1 cellular context compared by ENCODE assay signal in the genomic region with DNA sequence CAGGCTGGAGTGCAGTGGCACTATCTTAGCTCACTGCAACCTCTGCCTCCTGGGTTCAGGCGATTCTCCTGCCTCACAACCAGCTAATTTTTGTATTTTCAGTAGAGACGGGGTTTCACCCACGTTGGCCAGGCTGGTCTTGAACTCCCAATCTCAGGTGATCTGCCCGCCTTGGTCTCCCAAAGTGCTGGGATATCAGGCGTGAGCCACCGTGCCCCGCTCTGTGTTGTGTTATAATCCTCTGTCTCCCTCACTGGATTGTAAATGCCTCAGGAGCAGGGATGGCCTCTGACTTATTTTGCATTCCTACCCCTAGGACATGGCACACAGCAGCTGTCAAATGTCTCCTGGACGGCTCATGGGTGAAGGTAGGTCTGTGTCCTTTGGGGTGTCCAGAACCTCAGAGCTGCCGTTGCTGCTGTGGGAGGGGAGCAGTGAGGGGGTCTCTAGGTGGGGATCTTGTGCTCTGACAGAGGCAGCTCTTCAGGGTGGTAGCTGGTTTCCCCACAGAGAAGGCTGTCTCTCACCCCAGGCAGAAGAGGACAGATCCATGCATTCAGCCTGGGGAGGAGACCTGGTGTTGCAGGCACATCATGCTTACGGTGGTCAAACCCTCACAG.
TF ChIP-seq lines count a peak whose summit lies in the region.

No MANE protein-coding gene starts in this region.

TF ChIP-seq in WTC11, 78 proteins besides CTCF, POLR2A, EP300 and RAD21 (continued from another document):
- TF ChIP-seq, protein P1, sequence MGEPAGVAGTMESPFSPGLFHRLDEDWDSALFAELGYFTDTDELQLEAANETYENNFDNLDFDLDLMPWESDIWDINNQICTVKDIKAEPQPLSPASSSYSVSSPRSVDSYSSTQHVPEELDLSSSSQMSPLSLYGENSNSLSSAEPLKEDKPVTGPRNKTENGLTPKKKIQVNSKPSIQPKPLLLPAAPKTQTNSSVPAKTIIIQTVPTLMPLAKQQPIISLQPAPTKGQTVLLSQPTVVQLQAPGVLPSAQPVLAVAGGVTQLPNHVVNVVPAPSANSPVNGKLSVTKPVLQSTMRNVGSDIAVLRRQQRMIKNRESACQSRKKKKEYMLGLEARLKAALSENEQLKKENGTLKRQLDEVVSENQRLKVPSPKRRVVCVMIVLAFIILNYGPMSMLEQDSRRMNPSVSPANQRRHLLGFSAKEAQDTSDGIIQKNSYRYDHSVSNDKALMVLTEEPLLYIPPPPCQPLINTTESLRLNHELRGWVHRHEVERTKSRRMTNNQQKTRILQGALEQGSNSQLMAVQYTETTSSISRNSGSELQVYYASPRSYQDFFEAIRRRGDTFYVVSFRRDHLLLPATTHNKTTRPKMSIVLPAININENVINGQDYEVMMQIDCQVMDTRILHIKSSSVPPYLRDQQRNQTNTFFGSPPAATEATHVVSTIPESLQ (CRISPR knock-in tag; IDR thresholded peaks at IDR 0.05): no peak
- TF ChIP-seq, protein P2, sequence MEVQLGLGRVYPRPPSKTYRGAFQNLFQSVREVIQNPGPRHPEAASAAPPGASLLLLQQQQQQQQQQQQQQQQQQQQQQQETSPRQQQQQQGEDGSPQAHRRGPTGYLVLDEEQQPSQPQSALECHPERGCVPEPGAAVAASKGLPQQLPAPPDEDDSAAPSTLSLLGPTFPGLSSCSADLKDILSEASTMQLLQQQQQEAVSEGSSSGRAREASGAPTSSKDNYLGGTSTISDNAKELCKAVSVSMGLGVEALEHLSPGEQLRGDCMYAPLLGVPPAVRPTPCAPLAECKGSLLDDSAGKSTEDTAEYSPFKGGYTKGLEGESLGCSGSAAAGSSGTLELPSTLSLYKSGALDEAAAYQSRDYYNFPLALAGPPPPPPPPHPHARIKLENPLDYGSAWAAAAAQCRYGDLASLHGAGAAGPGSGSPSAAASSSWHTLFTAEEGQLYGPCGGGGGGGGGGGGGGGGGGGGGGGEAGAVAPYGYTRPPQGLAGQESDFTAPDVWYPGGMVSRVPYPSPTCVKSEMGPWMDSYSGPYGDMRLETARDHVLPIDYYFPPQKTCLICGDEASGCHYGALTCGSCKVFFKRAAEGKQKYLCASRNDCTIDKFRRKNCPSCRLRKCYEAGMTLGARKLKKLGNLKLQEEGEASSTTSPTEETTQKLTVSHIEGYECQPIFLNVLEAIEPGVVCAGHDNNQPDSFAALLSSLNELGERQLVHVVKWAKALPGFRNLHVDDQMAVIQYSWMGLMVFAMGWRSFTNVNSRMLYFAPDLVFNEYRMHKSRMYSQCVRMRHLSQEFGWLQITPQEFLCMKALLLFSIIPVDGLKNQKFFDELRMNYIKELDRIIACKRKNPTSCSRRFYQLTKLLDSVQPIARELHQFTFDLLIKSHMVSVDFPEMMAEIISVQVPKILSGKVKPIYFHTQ (CRISPR knock-in tag; IDR thresholded peaks at IDR 0.05): no peak
- TF ChIP-seq, protein P3, sequence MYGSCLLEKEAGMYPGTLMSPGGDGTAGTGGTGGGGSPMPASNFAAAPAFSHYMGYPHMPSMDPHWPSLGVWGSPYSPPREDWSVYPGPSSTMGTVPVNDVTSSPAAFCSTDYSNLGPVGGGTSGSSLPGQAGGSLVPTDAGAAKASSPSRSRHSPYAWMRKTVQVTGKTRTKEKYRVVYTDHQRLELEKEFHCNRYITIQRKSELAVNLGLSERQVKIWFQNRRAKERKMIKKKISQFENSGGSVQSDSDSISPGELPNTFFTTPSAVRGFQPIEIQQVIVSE (CRISPR knock-in tag; IDR thresholded peaks at IDR 0.05; ENCODE audit: borderline replicate concordance): no peak
- TF ChIP-seq, protein P4, sequence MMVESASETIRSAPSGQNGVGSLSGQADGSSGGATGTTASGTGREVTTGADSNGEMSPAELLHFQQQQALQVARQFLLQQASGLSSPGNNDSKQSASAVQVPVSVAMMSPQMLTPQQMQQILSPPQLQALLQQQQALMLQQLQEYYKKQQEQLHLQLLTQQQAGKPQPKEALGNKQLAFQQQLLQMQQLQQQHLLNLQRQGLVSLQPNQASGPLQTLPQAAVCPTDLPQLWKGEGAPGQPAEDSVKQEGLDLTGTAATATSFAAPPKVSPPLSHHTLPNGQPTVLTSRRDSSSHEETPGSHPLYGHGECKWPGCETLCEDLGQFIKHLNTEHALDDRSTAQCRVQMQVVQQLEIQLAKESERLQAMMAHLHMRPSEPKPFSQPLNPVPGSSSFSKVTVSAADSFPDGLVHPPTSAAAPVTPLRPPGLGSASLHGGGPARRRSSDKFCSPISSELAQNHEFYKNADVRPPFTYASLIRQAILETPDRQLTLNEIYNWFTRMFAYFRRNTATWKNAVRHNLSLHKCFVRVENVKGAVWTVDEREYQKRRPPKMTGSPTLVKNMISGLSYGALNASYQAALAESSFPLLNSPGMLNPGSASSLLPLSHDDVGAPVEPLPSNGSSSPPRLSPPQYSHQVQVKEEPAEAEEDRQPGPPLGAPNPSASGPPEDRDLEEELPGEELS (CRISPR knock-in tag; IDR thresholded peaks at IDR 0.05): no peak
- TF ChIP-seq NR1H2 (CRISPR knock-in tag; IDR thresholded peaks at IDR 0.05) (no peak), OVOL2 (CRISPR knock-in tag; IDR thresholded peaks at IDR 0.05; ENCODE audit: borderline replicate concordance) (no peak)
